In genomic region chr14:66717571-66718140, GRCh38 we compare ENCODE assay signal across 16 cellular contexts.
"Had no signal": no experiment of that assay in that cellular context is flagged by ENCODE, and none has a peak within 500 bp of the region (broad histone marks: within the 10 kb centered on the region; RNA-seq: fewer than 3 reads in every experiment).

No MANE protein-coding gene starts in this region.

- DNase-seq: activated CD4-positive, alpha-beta T cell treated with anti-CD3 and anti-CD28 coated beads, Interleukin-2, amount 50 U/mL, for 1 hour; activated CD8-positive, alpha-beta memory T cell treated with anti-CD3 and anti-CD28 coated beads, Interleukin-2, amount 50 U/mL, for 4 hours; activated effector memory CD4-positive, alpha-beta T cell treated with Interleukin-2 at 50 U/mL for 16 hours; activated naive CD4-positive, alpha-beta T cell treated with anti-CD3 and anti-CD28 coated beads, Interleukin-2, amount 10 ng/mL, durations not matched to agents 7 days and 5 days; activated T-cell treated with anti-CD3 and anti-CD28 coated beads, Interleukin-2, amount 50 U/mL, for 48 hours; cortex of kidney; left lung; midbrain; stimulated activated CD4-positive, alpha-beta T cell treated with anti-CD3 and anti-CD28 coated beads, Interleukin-12 subunit alpha, Interleukin-12 subunit beta, amount 100 ng/mL, for 4 hours; stimulated activated CD4-positive, alpha-beta T cell treated with anti-CD3 and anti-CD28 coated beads, Interleukin-1b, Interleukin-23, amount 100 ng/mL, for 48 hours; stimulated activated CD8-positive, alpha-beta memory T cell treated with anti-CD3 and anti-CD28 coated beads, Interleukin-4, amount 100 ng/mL, for 48 hours; stimulated activated naive CD4-positive, alpha-beta T cell treated with Interleukin-2 at 50 U/mL for 16 hours; thyroid gland had no signal

- H3K27me3 Mint-ChIP-seq: activated naive CD4-positive, alpha-beta T cell treated with anti-CD3 and anti-CD28 coated beads, Interleukin-2, amount 10 ng/mL, durations not matched to agents 7 days and 5 days; progenitor cell of endocrine pancreas had no signal

- H3K27ac Mint-ChIP-seq: activated naive CD4-positive, alpha-beta T cell treated with anti-CD3 and anti-CD28 coated beads, Interleukin-2, amount 10 ng/mL, durations not matched to agents 7 days and 5 days; progenitor cell of endocrine pancreas; T-helper 2 cell treated with Interferon-gamma antibody and Interleukin-4, amounts not matched to agents 5 μg/mL and 100 μg/mL, for 36 hours had no signal

- ATAC-seq: activated CD4-positive, CD25-positive, alpha-beta regulatory T cell treated with anti-CD3 and anti-CD28 coated beads, Interleukin-2, amount 50 U/mL, for 24 hours; left lung had no signal

- H3K4me3 Mint-ChIP-seq: activated naive CD4-positive, alpha-beta T cell treated with anti-CD3 and anti-CD28 coated beads, Interleukin-2, amount 10 ng/mL, durations not matched to agents 7 days and 5 days; T-helper 2 cell treated with Interferon-gamma antibody and Interleukin-4, amounts not matched to agents 5 μg/mL and 100 μg/mL, for 36 hours had no signal
